In genomic region chr16:89562027-89562599, GRCh38 we compare ENCODE assay signal across 8 cellular contexts.
DNase-seq lines count a peak whose midpoint lies in the region; ATAC-seq and TF ChIP-seq lines count a peak whose summit lies in the region.

No MANE protein-coding gene starts in this region.

- no peak for DNase-seq in effector memory CD4-positive, alpha-beta T cell
- no peak for DNase-seq in kidney glomerular epithelial cell (lab: John Stamatoyannopoulos, UW)

- H3K9me3 ChIP-seq in OCI-LY1 (ENCODE audit: low read length), result no peaks in the 10 kb centered on the region
- no peaks in the 10 kb centered on the region for H3K9me3 ChIP-seq in effector memory CD4-positive, alpha-beta T cell (ENCODE audit: control insufficient read depth, low read length)
- no peaks in the 10 kb centered on the region for H3K9me3 ChIP-seq in neuron (ENCODE audit: low read length)

- peaks cover 58% of the 10 kb centered on the region for H3K4me1 ChIP-seq in OCI-LY1 (ENCODE audit: insufficient read depth, low read length, severe bottlenecking)
- peaks cover 40% of the 10 kb centered on the region for H3K4me1 ChIP-seq in effector memory CD4-positive, alpha-beta T cell (ENCODE audit: control insufficient read depth, insufficient read depth, low read length, poor library complexity, severe bottlenecking)
- H3K4me1 ChIP-seq in neuron (ENCODE audit: insufficient read depth, low read length), result peaks cover 16% of the 10 kb centered on the region

- H3F3A ChIP-seq in OCI-LY1 (ENCODE audit: insufficient read depth, low read length), result peaks cover 31% of the 10 kb centered on the region

- H2AFZ ChIP-seq in OCI-LY1 (ENCODE audit: low read length), result no peak overlapping the region
- H2AFZ ChIP-seq in neuron (ENCODE audit: low read depth, low read length), result no peak overlapping the region

- peak overlapping the region; percentile 86 for H3K4me3 ChIP-seq in GM08714 (ENCODE audit: low read length)
- peak overlapping the region; percentile 99 for H3K4me3 ChIP-seq in OCI-LY1 (ENCODE audit: low read depth, low read length, poor library complexity, severe bottlenecking)
- peak overlapping the region; percentile 70 for H3K4me3 ChIP-seq in effector memory CD4-positive, alpha-beta T cell (ENCODE audit: insufficient read depth, low read depth, low read length, poor library complexity, severe bottlenecking)
- peak overlapping the region; percentile 73 for H3K4me3 ChIP-seq in neuron (ENCODE audit: low read length)

- TF ChIP-seq CTCF in OCI-LY1 (IDR thresholded peaks at IDR 0.05; ENCODE audit: low read length), result no peak

- no peaks in the 10 kb centered on the region for H3K9me2 ChIP-seq in OCI-LY1 (ENCODE audit: low read depth, low read length)

- H3K27ac ChIP-seq in OCI-LY1 (ENCODE audit: low read depth, low read length, poor library complexity, severe bottlenecking), result peak overlapping the region; percentile 15
- peak overlapping the region; percentile 92 for H3K27ac ChIP-seq in effector memory CD4-positive, alpha-beta T cell (ENCODE audit: insufficient read depth, low read length, poor library complexity, severe bottlenecking)

- H3K79me2 ChIP-seq in OCI-LY1 (ENCODE audit: insufficient read depth, low read length), result peaks cover 4% of the 10 kb centered on the region; the same call in 1 of the 2 replicates

- peak overlapping the region; percentile 98 for H3K9ac ChIP-seq in OCI-LY1 (ENCODE audit: low read length)

- no peak for ATAC-seq in GM21825 (IDR thresholded peaks at IDR 0.05; ENCODE audit: unreplicated experiment)
- ATAC-seq in GM18858 (IDR thresholded peaks at IDR 0.05; ENCODE audit: unreplicated experiment), result no peak
- no peak for ATAC-seq in HG03159 (IDR thresholded peaks at IDR 0.05; ENCODE audit: unreplicated experiment)

- peaks cover 47% of the 10 kb centered on the region for H3K36me3 ChIP-seq in OCI-LY1 (ENCODE audit: insufficient read depth, low read length)
- H3K36me3 ChIP-seq in effector memory CD4-positive, alpha-beta T cell (ENCODE audit: control insufficient read depth, insufficient read depth, low read length), result peaks cover 24% of the 10 kb centered on the region
- peaks cover 42% of the 10 kb centered on the region for H3K36me3 ChIP-seq in neuron (ENCODE audit: insufficient read depth, low read length)

- no peaks in the 10 kb centered on the region for H4K20me1 ChIP-seq in OCI-LY1 (ENCODE audit: insufficient read depth, low read length)

- peak overlapping the region; percentile 92 for H3K4me2 ChIP-seq in OCI-LY1 (ENCODE audit: low read length)

- no peaks in the 10 kb centered on the region for H3K27me3 ChIP-seq in OCI-LY1 (ENCODE audit: insufficient read depth, low read length)
- H3K27me3 ChIP-seq in effector memory CD4-positive, alpha-beta T cell (replicated peaks; ENCODE audit: control insufficient read depth, insufficient read depth, low read length, poor library complexity, severe bottlenecking), result no peaks in the 10 kb centered on the region
- H3K27me3 ChIP-seq in neuron (ENCODE audit: insufficient read depth, low read length), result no peaks in the 10 kb centered on the region
